Comparison of ENCODE assay signal across 20 cellular contexts in genomic region chr2:119308793-119309330, GRCh38.
"Had no signal": no experiment of that assay in that cellular context is flagged by ENCODE, and none has a peak within 500 bp of the region (broad histone marks: within the 10 kb centered on the region; RNA-seq: fewer than 3 reads in every experiment).

No MANE protein-coding gene starts in this region.

- H3K27me3 Mint-ChIP-seq: stimulated activated naive CD8-positive, alpha-beta T cell treated with anti-CD3 and anti-CD28 coated beads, Interleukin-15, amount 100 ng/mL, for 72 hours; type B pancreatic cell had no signal

- H3K27ac ChIP-seq: dorsolateral prefrontal cortex, lower lobe of right lung, ovary, right lobe of liver, thyroid gland had no signal

- H3K4me3 Mint-ChIP-seq: immature natural killer cell; natural killer cell; stimulated activated naive CD8-positive, alpha-beta T cell treated with anti-CD3 and anti-CD28 coated beads, Interleukin-15, amount 100 ng/mL, for 72 hours; type B pancreatic cell had no signal

- ATAC-seq: left colon; left ventricle myocardium superior; lower lobe of right lung; natural killer cell; right lobe of liver; stimulated activated naive CD8-positive, alpha-beta T cell treated with anti-CD3 and anti-CD28 coated beads, Interleukin-15, amount 100 ng/mL, for 72 hours had no signal

- H3K36me3 Mint-ChIP-seq: natural killer cell, type B pancreatic cell had no signal

- H3K4me1 ChIP-seq: lower lobe of right lung, thyroid gland had no signal

- H3K9me3 Mint-ChIP-seq: immature natural killer cell; natural killer cell; stimulated activated naive CD8-positive, alpha-beta T cell treated with anti-CD3 and anti-CD28 coated beads, Interleukin-15, amount 100 ng/mL, for 72 hours; type B pancreatic cell had no signal

- H3K9me3 ChIP-seq: lower lobe of right lung, ovary, right lobe of liver, thyroid gland had no signal

- DNase-seq: dorsolateral prefrontal cortex; effector CD4-positive, alpha-beta T cell; hypothalamus; immature natural killer cell; islet precursor cell; kidney glomerular epithelial cell; left colon; left ventricle myocardium superior; lower lobe of right lung; natural killer cell; occipital lobe; ovary; right lobe of liver; small intestine; stimulated activated CD4-positive, alpha-beta T cell treated with anti-CD3 and anti-CD28 coated beads, Interleukin-15, amount 100 ng/mL, for 24 hours; stimulated activated CD4-positive, alpha-beta T cell treated with anti-CD3 and anti-CD28 coated beads, Interleukin-2, amount 100 ng/mL, for 48 hours; stimulated activated naive CD4-positive, alpha-beta T cell; stimulated activated naive CD8-positive, alpha-beta T cell treated with anti-CD3 and anti-CD28 coated beads, Interleukin-15, amount 100 ng/mL, for 72 hours; thyroid gland had no signal

- H3K27me3 ChIP-seq: dorsolateral prefrontal cortex, ovary, right lobe of liver, thyroid gland had no signal

- H3K36me3 ChIP-seq: lower lobe of right lung, ovary, right lobe of liver, thyroid gland had no signal

- H3K4me1 Mint-ChIP-seq: immature natural killer cell; stimulated activated naive CD8-positive, alpha-beta T cell treated with anti-CD3 and anti-CD28 coated beads, Interleukin-15, amount 100 ng/mL, for 72 hours had no signal

- H3K4me3 ChIP-seq: dorsolateral prefrontal cortex, lower lobe of right lung, ovary, right lobe of liver, thyroid gland had no signal

- H3K27ac Mint-ChIP-seq: immature natural killer cell; natural killer cell; stimulated activated naive CD8-positive, alpha-beta T cell treated with anti-CD3 and anti-CD28 coated beads, Interleukin-15, amount 100 ng/mL, for 72 hours; type B pancreatic cell had no signal
